In the genomic region with DNA sequence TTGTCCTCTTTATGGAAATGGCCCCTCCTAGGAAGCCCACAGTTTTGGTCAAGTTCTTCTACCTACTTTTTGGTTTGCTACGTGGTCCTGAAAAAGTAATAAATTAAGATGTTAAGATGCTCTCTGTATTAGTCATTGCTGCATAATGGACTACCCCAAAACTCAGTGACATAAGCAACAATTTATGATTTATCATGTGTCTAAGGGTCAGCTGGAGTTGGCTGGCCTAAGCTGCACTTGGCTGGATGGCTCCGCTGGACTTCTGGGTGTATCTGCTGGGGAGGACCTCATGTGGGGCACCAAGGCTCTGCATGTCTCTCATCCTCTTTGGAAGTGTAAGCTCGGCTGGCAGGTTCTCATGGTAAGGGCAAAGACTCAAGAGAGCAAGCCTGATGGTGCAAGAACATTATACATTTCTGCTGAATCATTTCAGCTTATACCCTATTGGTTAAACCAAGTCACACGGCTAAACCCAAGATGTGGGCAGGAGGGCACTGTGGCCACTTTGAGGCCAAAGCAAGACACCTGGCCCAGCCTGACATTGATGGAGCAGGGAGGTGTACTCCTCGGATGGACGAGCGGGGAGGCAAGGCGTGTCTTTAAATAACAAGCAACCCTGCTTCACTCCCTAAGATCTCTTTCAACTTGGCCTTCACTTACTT, we compare ENCODE assay signal across 1 cellular context.
TF ChIP-seq lines count a peak whose summit lies in the region.

No MANE protein-coding gene starts in this region.

TF ChIP-seq in A549, 52 proteins besides CTCF, POLR2A, EP300 and RAD21 (continued from another document):
- TF ChIP-seq, protein P1, sequence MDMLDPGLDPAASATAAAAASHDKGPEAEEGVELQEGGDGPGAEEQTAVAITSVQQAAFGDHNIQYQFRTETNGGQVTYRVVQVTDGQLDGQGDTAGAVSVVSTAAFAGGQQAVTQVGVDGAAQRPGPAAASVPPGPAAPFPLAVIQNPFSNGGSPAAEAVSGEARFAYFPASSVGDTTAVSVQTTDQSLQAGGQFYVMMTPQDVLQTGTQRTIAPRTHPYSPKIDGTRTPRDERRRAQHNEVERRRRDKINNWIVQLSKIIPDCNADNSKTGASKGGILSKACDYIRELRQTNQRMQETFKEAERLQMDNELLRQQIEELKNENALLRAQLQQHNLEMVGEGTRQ (IDR thresholded peaks at IDR 0.05) = 0 out of 2 replicates have a peak, but pooled peaks have one; percentile 5
- peak; percentile 5 for TF ChIP-seq MAFK (IDR thresholded peaks at IDR 0.05; ENCODE audit: partially characterized antibody)
- TF ChIP-seq, protein P2, sequence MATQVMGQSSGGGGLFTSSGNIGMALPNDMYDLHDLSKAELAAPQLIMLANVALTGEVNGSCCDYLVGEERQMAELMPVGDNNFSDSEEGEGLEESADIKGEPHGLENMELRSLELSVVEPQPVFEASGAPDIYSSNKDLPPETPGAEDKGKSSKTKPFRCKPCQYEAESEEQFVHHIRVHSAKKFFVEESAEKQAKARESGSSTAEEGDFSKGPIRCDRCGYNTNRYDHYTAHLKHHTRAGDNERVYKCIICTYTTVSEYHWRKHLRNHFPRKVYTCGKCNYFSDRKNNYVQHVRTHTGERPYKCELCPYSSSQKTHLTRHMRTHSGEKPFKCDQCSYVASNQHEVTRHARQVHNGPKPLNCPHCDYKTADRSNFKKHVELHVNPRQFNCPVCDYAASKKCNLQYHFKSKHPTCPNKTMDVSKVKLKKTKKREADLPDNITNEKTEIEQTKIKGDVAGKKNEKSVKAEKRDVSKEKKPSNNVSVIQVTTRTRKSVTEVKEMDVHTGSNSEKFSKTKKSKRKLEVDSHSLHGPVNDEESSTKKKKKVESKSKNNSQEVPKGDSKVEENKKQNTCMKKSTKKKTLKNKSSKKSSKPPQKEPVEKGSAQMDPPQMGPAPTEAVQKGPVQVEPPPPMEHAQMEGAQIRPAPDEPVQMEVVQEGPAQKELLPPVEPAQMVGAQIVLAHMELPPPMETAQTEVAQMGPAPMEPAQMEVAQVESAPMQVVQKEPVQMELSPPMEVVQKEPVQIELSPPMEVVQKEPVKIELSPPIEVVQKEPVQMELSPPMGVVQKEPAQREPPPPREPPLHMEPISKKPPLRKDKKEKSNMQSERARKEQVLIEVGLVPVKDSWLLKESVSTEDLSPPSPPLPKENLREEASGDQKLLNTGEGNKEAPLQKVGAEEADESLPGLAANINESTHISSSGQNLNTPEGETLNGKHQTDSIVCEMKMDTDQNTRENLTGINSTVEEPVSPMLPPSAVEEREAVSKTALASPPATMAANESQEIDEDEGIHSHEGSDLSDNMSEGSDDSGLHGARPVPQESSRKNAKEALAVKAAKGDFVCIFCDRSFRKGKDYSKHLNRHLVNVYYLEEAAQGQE (IDR thresholded peaks at IDR 0.05) = no peak
